8 cellular contexts compared by ENCODE assay signal in the genomic region with DNA sequence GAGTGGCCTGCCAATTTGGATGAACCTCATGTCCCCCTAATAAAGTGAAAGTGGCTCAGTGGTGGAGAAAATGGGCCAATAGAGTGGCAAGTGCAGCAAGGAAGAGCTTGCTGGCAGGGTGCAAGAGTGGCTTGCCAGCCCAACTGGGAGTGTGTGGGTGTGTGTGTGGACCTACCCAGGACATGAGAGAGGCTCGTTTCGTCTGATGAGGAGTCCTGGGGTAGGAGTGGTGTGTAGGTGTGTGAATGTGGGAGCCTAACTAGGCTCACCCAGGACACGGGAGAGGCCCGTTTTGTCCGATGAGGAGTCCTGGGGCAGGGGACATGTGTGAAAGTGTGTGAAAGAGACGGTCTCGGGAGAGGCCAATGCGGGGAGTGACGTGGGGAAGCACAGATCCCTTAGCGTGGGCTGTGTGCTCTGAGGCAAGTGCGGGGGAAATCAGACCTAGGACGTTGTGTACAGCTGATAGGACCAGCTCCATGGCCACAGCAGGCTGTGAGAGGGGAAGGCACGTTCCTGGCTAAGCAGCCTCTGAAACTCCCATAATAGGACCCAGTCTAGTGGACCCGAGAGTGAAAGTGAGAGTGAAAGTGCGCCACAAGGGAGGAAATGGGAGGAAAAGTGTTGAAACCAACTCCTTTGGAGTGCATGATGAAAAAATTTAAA. TPM values are rescaled to one million over a fixed set of nuclear protein-coding genes. Genes with fewer than 3 reads are reported as not detected.
DNase-seq lines count a peak whose midpoint lies in the region; ATAC-seq and TF ChIP-seq lines count a peak whose summit lies in the region.

No MANE protein-coding gene starts in this region.

- H3K27me3 ChIP-seq in left lung = no peaks in the 10 kb centered on the region
- H3K27me3 ChIP-seq in tibial artery = no peaks in the 10 kb centered on the region

- H3K27me3 Mint-ChIP-seq in activated naive CD8-positive, alpha-beta T cell treated with anti-CD3 and anti-CD28 coated beads, Interleukin-2, amount 50 U/mL, for 24 hours = no peaks in the 10 kb centered on the region

- peak overlapping the region in 1 of 2 donors; percentile 73 for H3K27ac ChIP-seq in left lung
- H3K27ac ChIP-seq in tibial artery = peak overlapping the region; percentile 70 to 83

- intact Hi-C loops in left lung (cut with DNase I) = no loop called here
- intact Hi-C loops in tibial artery (cut with DNase I; ENCODE audit: low total_unique reads) = no loop called here

- H3K36me3 Mint-ChIP-seq in activated naive CD8-positive, alpha-beta T cell treated with anti-CD3 and anti-CD28 coated beads, Interleukin-2, amount 50 U/mL, for 24 hours (ENCODE audit: low read depth) = no peaks in the 10 kb centered on the region

- peak overlapping the region; percentile 91 for H3K27ac Mint-ChIP-seq in activated naive CD8-positive, alpha-beta T cell treated with anti-CD3 and anti-CD28 coated beads, Interleukin-2, amount 50 U/mL, for 24 hours

- peak; percentile 77 for ATAC-seq in activated naive CD8-positive, alpha-beta T cell treated with anti-CD3 and anti-CD28 coated beads, Interleukin-2, amount 50 U/mL, for 24 hours
- ATAC-seq in left lung = peak; percentile 69
- no peak for ATAC-seq in GM19463 (IDR thresholded peaks at IDR 0.05; ENCODE audit: unreplicated experiment)

- H3K9me3 ChIP-seq in left lung (no peaks in the 10 kb centered on the region), tibial artery (no peaks in the 10 kb centered on the region)

- DNase-seq in activated CD4-positive, alpha-beta T cell treated with anti-CD3 and anti-CD28 coated beads for 1 hour = peak; percentile 8
- DNase-seq in activated CD4-positive, alpha-beta T cell treated with anti-CD3 and anti-CD28 coated beads, Interleukin-2, amount 50 U/mL, for 4 hours = no peak
- DNase-seq in activated naive CD8-positive, alpha-beta T cell treated with anti-CD3 and anti-CD28 coated beads, Interleukin-2, amount 50 U/mL, for 24 hours = peak; percentile 29
- DNase-seq in left lung (no peak), tibial artery (no peak), NCI-H345 (lab: John Stamatoyannopoulos, UW) (no peak), NCI-H82 treated with DMSO at 0.1 percent for 48 hours (lab: John Stamatoyannopoulos, UW; ENCODE audit: unreplicated experiment) (no peak)

- H3K36me3 ChIP-seq in left lung (no peaks in the 10 kb centered on the region), tibial artery (no peaks in the 10 kb centered on the region)

- TF ChIP-seq CTCF in left lung (IDR thresholded peaks at IDR 0.05) (no peak), tibial artery (IDR thresholded peaks at IDR 0.05) (no peak)

- peak overlapping the region; percentile 78 for H3K4me3 Mint-ChIP-seq in activated naive CD8-positive, alpha-beta T cell treated with anti-CD3 and anti-CD28 coated beads, Interleukin-2, amount 50 U/mL, for 24 hours

- H3K4me1 Mint-ChIP-seq in activated naive CD8-positive, alpha-beta T cell treated with anti-CD3 and anti-CD28 coated beads, Interleukin-2, amount 50 U/mL, for 24 hours = peaks cover 18% of the 10 kb centered on the region

- peak overlapping the region; percentile 5 to 30 for H3K4me3 ChIP-seq in left lung
- H3K4me3 ChIP-seq in tibial artery = peak overlapping the region; percentile 46 to 52

- H3K4me1 ChIP-seq in left lung = no peaks in the 10 kb centered on the region
- peaks cover 0 to 16% (median 7%) of the 10 kb centered on the region in 4 donors for H3K4me1 ChIP-seq in tibial artery

- no peaks in the 10 kb centered on the region for H3K9me3 Mint-ChIP-seq in activated naive CD8-positive, alpha-beta T cell treated with anti-CD3 and anti-CD28 coated beads, Interleukin-2, amount 50 U/mL, for 24 hours

RNA-seq across cellular contexts. Expression of a gene that starts 5.3 kb away (rescaled TPM):
- total RNA-seq in left lung = not detected

RNA-seq across cellular contexts. Expression of a gene that starts 13.1 kb away (rescaled TPM):
- total RNA-seq in left lung = not detected

RNA-seq across cellular contexts. Expression of a gene that starts 22.6 kb away (rescaled TPM):
- not detected for total RNA-seq in left lung

RNA-seq across cellular contexts. Expression of a gene that starts 39.1 kb away (rescaled TPM):
- 1 to 10 TPM; 4.5 to 5.0 TPM for total RNA-seq in left lung

RNA-seq across cellular contexts. Expression of a gene that starts 44.2 kb away (rescaled TPM):
- under 1 TPM; 0.29 to 0.45 TPM for total RNA-seq in left lung

Comparison
In these comparisons a context has a peak if more than half of its experiments do, and no peak if none do; other contexts are left out.
1. DNase-seq: peak in activated CD4-positive, alpha-beta T cell treated with anti-CD3 and anti-CD28 coated beads for 1 hour (single experiment) and activated naive CD8-positive, alpha-beta T cell treated with anti-CD3 and anti-CD28 coated beads, Interleukin-2, amount 50 U/mL, for 24 hours (single experiment); none in activated CD4-positive, alpha-beta T cell treated with anti-CD3 and anti-CD28 coated beads, Interleukin-2, amount 50 U/mL, for 4 hours (0 of 2), left lung (0 of 2), tibial artery (0 of 2), NCI-H345 (single experiment) and NCI-H82 treated with DMSO at 0.1 percent for 48 hours (single experiment).